ENCODE assay signal across 24 cellular contexts in the genomic region with DNA sequence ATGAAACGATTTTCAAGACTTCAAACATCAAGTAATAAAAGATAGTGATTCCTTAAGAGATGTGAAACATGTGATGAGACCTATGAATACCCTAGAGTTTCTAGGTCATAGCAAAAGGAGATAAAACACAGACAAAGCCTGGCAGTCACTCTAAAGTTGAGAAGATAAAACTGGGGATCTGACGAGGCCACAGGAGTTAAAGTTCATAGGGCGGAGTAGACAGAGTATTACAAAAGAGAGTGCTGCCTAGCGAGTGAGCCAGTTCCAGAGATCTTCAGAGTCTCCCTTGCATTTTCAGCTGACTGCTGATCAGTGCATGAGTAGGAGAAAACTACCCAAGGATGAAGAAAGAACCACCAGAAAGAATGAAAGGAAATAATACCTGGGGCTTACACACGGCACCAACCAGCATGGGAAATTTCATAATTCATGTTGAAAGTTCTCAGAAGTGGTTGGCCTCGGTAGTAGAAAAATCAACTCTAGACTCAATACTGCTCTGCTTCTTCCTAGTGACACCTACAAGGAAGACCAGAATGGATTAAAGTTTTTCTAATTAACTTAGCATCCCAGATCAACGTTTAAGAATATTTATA. TPM values are rescaled to one million over a fixed set of nuclear protein-coding genes. Genes with fewer than 3 reads are reported as not detected.
DNase-seq lines count a peak whose midpoint lies in the region; ATAC-seq and TF ChIP-seq lines count a peak whose summit lies in the region.
"Had no signal": no experiment of that assay in that cellular context is flagged by ENCODE, and none has a peak within 500 bp of the region (broad histone marks: within the 10 kb centered on the region; RNA-seq: fewer than 3 reads in every experiment).

No MANE protein-coding gene starts in this region.

- 33% methylated on average over 7 of the region's 7 CpGs for WGBS in right lobe of liver (ENCODE audit: insufficient coverage, low coverage, low lambda C conversion rate, missing lambda C conversion rate)

- H3K4me3 ChIP-seq in right lobe of liver, result no peak overlapping the region
- H3K4me3 ChIP-seq: A549 had no signal

- H3K4me1 ChIP-seq in right lobe of liver, result no peaks in the 10 kb centered on the region
- H3K4me1 ChIP-seq: A549 had no signal

- H3K27me3 Mint-ChIP-seq in chondrocyte (ENCODE audit: low read depth), result no peaks in the 10 kb centered on the region
- H3K27me3 Mint-ChIP-seq in activated CD8-positive, alpha-beta T cell treated with anti-CD3 and anti-CD28 coated beads for 36 hours, result peaks cover 3% of the 10 kb centered on the region
- H3K27me3 Mint-ChIP-seq: B cell had no signal

- H3K9me3 Mint-ChIP-seq in chondrocyte (ENCODE audit: low read depth), result peaks cover 24% of the 10 kb centered on the region
- H3K9me3 Mint-ChIP-seq in activated CD8-positive, alpha-beta T cell treated with anti-CD3 and anti-CD28 coated beads for 36 hours, result peaks cover 10% of the 10 kb centered on the region

- POLR2A ChIA-PET in activated CD8-positive, alpha-beta T cell treated with anti-CD3 and anti-CD28 coated beads for 36 hours (lab: Charles Lee), result no interaction called here

- no peak for TF ChIP-seq POLR2A in right lobe of liver (IDR thresholded peaks at IDR 0.05)

- TF ChIP-seq CTCF in right lobe of liver (IDR thresholded peaks at IDR 0.05) (no peak), chondrocyte (IDR thresholded peaks at IDR 0.05) (no peak)
- TF ChIP-seq CTCF in activated CD8-positive, alpha-beta T cell treated with anti-CD3 and anti-CD28 coated beads for 36 hours (IDR thresholded peaks at IDR 0.05), result no peak

- H3K27me3 ChIP-seq in right lobe of liver, result no peaks in the 10 kb centered on the region

- H3K4me3 Mint-ChIP-seq in chondrocyte (ENCODE audit: unreplicated experiment), result no peak overlapping the region
- no peak overlapping the region for H3K4me3 Mint-ChIP-seq in activated CD8-positive, alpha-beta T cell treated with anti-CD3 and anti-CD28 coated beads for 36 hours
- H3K4me3 Mint-ChIP-seq: B cell had no signal

- H3K36me3 Mint-ChIP-seq in chondrocyte (ENCODE audit: low read depth), result peaks cover 5% of the 10 kb centered on the region
- H3K36me3 Mint-ChIP-seq in activated CD8-positive, alpha-beta T cell treated with anti-CD3 and anti-CD28 coated beads for 36 hours (ENCODE audit: low read depth), result peaks cover 4% of the 10 kb centered on the region

- CTCF ChIA-PET in activated CD8-positive, alpha-beta T cell treated with anti-CD3 and anti-CD28 coated beads for 36 hours (lab: Charles Lee), result no interaction called here

- no peak overlapping the region for H3K27ac Mint-ChIP-seq in chondrocyte (ENCODE audit: unreplicated experiment)
- H3K27ac Mint-ChIP-seq in activated CD8-positive, alpha-beta T cell treated with anti-CD3 and anti-CD28 coated beads for 36 hours, result no peak overlapping the region
- H3K27ac Mint-ChIP-seq: B cell had no signal

- no peaks in the 10 kb centered on the region for H3K4me1 Mint-ChIP-seq in chondrocyte (ENCODE audit: low read depth)
- H3K4me1 Mint-ChIP-seq in activated CD8-positive, alpha-beta T cell treated with anti-CD3 and anti-CD28 coated beads for 36 hours (ENCODE audit: low read depth), result no peaks in the 10 kb centered on the region
- H3K4me1 Mint-ChIP-seq: B cell had no signal

- peak; percentile 70 for ATAC-seq in GM18873 (IDR thresholded peaks at IDR 0.05; ENCODE audit: low FRiP score, unreplicated experiment)
- ATAC-seq in HG02852 (IDR thresholded peaks at IDR 0.05; ENCODE audit: unreplicated experiment), result peak; percentile 75
- peak in 3 of 4 donors; percentile 52 to 64 (median 63) for ATAC-seq in right lobe of liver
- ATAC-seq in activated CD8-positive, alpha-beta T cell treated with anti-CD3 and anti-CD28 coated beads for 36 hours, result no peak
- ATAC-seq: A549, Panc1 had no signal

- no peaks in the 10 kb centered on the region for H3K36me3 ChIP-seq in right lobe of liver

- H3K27ac ChIP-seq in right lobe of liver, result no peak overlapping the region
- H3K27ac ChIP-seq: A549 had no signal

- intact Hi-C loops in right lobe of liver (cut with DNase I), result no loop called here
- intact Hi-C loops in activated CD8-positive, alpha-beta T cell treated with anti-CD3 and anti-CD28 coated beads for 36 hours (cut with micrococcal nuclease), result no loop called here

- no peaks in the 10 kb centered on the region for H3K9me3 ChIP-seq in right lobe of liver
- H3K9me3 ChIP-seq: A549 had no signal

- DNase-seq in MV-4-11 (lab: John Stamatoyannopoulos, UW) (peak; percentile 19), right lobe of liver (peak in 1 of 3 donors; percentile 47), chondrocyte (ENCODE audit: low spot score) (no peak), putamen (ENCODE audit: low spot score) (no peak)
- DNase-seq in activated CD8-positive, alpha-beta T cell treated with anti-CD3 and anti-CD28 coated beads for 36 hours, result no peak
- DNase-seq: DMS53; GDM1; H7; KBM-7; MM.1S; NCI-H1092; NCI-H1436 treated with DMSO at 0.1 percent for 48 hours; NCI-H2029; NCI-H226; NCI-H510A treated with DMSO at 0.1 percent for 48 hours; NCI-H774; NK-92 treated with Interleukin-12 subunit alpha and Interleukin-12 subunit beta, amount 100 ng/mL, for 24 hours; SIG-M5; SK-N-SH had no signal

RNA-seq across cellular contexts. Expression of gene FBXO4, which starts 30.4 kb away (rescaled TPM):
- total RNA-seq in right lobe of liver, result 10 to 100 TPM in 1 of 6 experiments, 1 to 10 TPM in 5; 5.1 to 14.6 (median 6.3) TPM
- total RNA-seq in chondrocyte, result 6.7 to 11.4 TPM (median 9.3 TPM) in 3 replicates
- total RNA-seq in activated CD8-positive, alpha-beta T cell treated with anti-CD3 and anti-CD28 coated beads for 36 hours, result 10 to 100 TPM; 18.5 to 21.0 TPM

RNA-seq across cellular contexts. Expression of gene RIMOC1, which starts 51.4 kb away (rescaled TPM):
- total RNA-seq in right lobe of liver, result 10 to 100 TPM in 2 of 6 experiments, 1 to 10 TPM in 4; 7.6 to 15.5 (median 9.0) TPM
- total RNA-seq in chondrocyte, result 35.9 to 41.0 TPM (median 38.9 TPM) in 3 replicates
- total RNA-seq in activated CD8-positive, alpha-beta T cell treated with anti-CD3 and anti-CD28 coated beads for 36 hours, result 10 to 100 TPM; 19.5 to 19.8 TPM
